In the genomic region with DNA sequence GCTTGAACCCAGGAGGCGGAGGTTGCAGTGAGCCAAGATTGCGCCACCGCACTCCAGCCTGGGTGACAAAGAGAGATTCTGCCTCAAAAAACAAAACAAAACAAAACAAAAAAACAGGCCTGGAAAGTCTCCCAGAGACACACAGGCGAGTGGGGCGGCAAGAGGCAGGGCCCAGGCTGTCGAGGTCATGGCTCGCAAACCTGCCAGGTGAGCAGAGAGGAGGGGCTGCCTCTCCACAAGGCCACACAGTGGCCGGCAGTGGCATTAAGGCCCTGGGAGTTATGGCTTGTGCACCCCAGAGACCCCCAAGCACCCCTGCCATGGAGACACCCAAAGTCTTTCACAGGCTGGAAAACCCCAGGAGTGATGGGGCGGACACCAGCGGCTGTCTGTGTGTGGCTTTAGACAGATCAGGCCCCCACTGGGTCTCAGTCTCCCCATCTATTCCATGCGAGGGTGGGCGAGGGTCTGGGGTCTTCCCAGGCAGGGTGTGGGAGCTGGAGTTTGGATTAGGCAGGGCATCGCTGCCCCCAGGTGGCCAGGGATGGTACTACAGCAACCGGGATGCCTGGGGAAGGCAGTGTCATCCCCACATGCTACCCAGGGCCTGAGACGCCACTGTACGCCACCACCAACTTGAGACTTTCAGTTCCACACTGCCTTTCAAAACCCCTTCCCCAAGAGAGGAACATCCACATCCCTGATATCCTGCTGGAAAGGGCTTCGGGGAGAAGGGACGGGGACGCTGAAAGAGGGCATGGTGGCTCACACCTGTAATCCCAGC, we compare ENCODE assay signal across 8 cellular contexts. TPM values are rescaled to one million over a fixed set of nuclear protein-coding genes. Genes with fewer than 3 reads are reported as not detected.
DNase-seq lines count a peak whose midpoint lies in the region; ATAC-seq and TF ChIP-seq lines count a peak whose summit lies in the region.

No MANE protein-coding gene starts in this region.

- H3K36me3 Mint-ChIP-seq in nephron (ENCODE audit: low read depth): no peaks in the 10 kb centered on the region

- no peak for ATAC-seq in GM21723 (IDR thresholded peaks at IDR 0.05; ENCODE audit: unreplicated experiment)

- no peak for TF ChIP-seq POLR2A in esophagus muscularis mucosa (IDR thresholded peaks at IDR 0.05; ENCODE audit: low read depth)

- TF ChIP-seq EP300 in esophagus muscularis mucosa (IDR thresholded peaks at IDR 0.05): no peak

- H3K36me3 ChIP-seq in esophagus muscularis mucosa: peaks cover 5 to 50% (median 38%) of the 10 kb centered on the region in 4 donors

- WGBS in esophagus muscularis mucosa: 56% methylated on average over 18 of the region's 19 CpGs

- H3K4me3 ChIP-seq in esophagus muscularis mucosa: no peak overlapping the region

- H3K4me1 Mint-ChIP-seq in nephron: peaks cover 29% of the 10 kb centered on the region

- H3K9me3 Mint-ChIP-seq in nephron: no peaks in the 10 kb centered on the region

- H3K9me3 ChIP-seq in esophagus muscularis mucosa: no peaks in the 10 kb centered on the region

- intact Hi-C loops in esophagus muscularis mucosa (cut with DNase I): loop anchor here (1.0 to 10.0 kb wide), 2 partner anchors 108 to 306 kb away; no protein-coding TSS in a partner anchor

- H3K27ac ChIP-seq in esophagus muscularis mucosa (replicated peaks in 1 of 4): no peak overlapping the region
- H3K27ac ChIP-seq in substantia nigra (ENCODE audit: low read depth, low read length, poor library complexity, severe bottlenecking): no peak overlapping the region

- peaks cover 17 to 28% (median 23%) of the 10 kb centered on the region in 4 donors for H3K4me1 ChIP-seq in esophagus muscularis mucosa

- no peaks in the 10 kb centered on the region for H3K27me3 ChIP-seq in esophagus muscularis mucosa

- H3K27me3 Mint-ChIP-seq in nephron (ENCODE audit: low read depth): peaks cover 5% of the 10 kb centered on the region

- no peak overlapping the region for H3K4me3 Mint-ChIP-seq in nephron

- TF ChIP-seq CTCF in esophagus muscularis mucosa (IDR thresholded peaks at IDR 0.05) (peak; percentile 93 to 98 (median 95)), nephron (IDR thresholded peaks at IDR 0.05; ENCODE audit: unreplicated experiment in 3 of 3) (peak; percentile 94 to 97 (median 96))

- DNase-seq in NK-92 treated with Interleukin-12 subunit alpha and Interleukin-12 subunit beta, amount 100 ng/mL, for 24 hours (lab: John Stamatoyannopoulos, UW): peak; percentile 26
- DNase-seq in NK-92 (lab: John Stamatoyannopoulos, UW; ENCODE audit: unreplicated experiment) (no peak), NCI-H2227 (lab: John Stamatoyannopoulos, UW; ENCODE audit: unreplicated experiment) (peak; percentile 68), activated T-cell treated with anti-CD3 and anti-CD28 coated beads for 1 hour (ENCODE audit: low read depth) (peak; percentile 72), esophagus muscularis mucosa (ENCODE audit: extremely low spot score) (no peak), substantia nigra (lab: John Stamatoyannopoulos, UW) (peak in 43 of 49 donors; percentile 14 to 80 (median 51))

- H3K27ac Mint-ChIP-seq in nephron: no peak overlapping the region

RNA-seq across cellular contexts. Expression of a gene that starts 7.3 kb away (rescaled TPM):
- total RNA-seq in esophagus muscularis mucosa: under 1 TPM in 1 of 4 donors, not detected in 3; 0.66 TPM

RNA-seq across cellular contexts. Expression of a gene that starts 21.3 kb away (rescaled TPM):
- total RNA-seq in esophagus muscularis mucosa: 10 to 100 TPM; 30.3 to 57.4 (median 55.2) TPM

RNA-seq across cellular contexts. Expression of a gene that starts 25.6 kb away (rescaled TPM):
- not detected for total RNA-seq in esophagus muscularis mucosa

RNA-seq across cellular contexts. Expression of a gene that starts 44.9 kb away (rescaled TPM):
- not detected for total RNA-seq in esophagus muscularis mucosa

Comparison
In these comparisons a context has a peak if more than half of its experiments do, and no peak if none do; other contexts are left out.
1. DNase-seq: peak in NK-92 treated with Interleukin-12 subunit alpha and Interleukin-12 subunit beta, amount 100 ng/mL, for 24 hours (single experiment), NCI-H2227 (single experiment), activated T-cell treated with anti-CD3 and anti-CD28 coated beads for 1 hour (single experiment) and substantia nigra (43 of 49); none in NK-92 (single experiment) and esophagus muscularis mucosa (single experiment).